1 cellular context compared by ENCODE assay signal in genomic region chr19:21567806-21568205, GRCh38.
A peak's percentile ranks its signal among the peaks of the same experiment; 100 is the strongest.
TF ChIP-seq lines count a peak whose summit lies in the region.

No MANE protein-coding gene starts in this region.

TF ChIP-seq in K562, 482 proteins besides CTCF, POLR2A, EP300 and RAD21 (continued from another document):
- peak; percentile 68; the same call in 1 of the 2 replicates for TF ChIP-seq ZNF592 (IDR thresholded peaks at IDR 0.05)
- TF ChIP-seq DMBX1 (CRISPR knock-in tag; IDR thresholded peaks at IDR 0.05; ENCODE audit: borderline replicate concordance): peak; percentile 73; the same call in 1 of the 2 replicates
- 0 out of 2 replicates have a peak, but pooled peaks have one; percentile 28 for TF ChIP-seq ZNF668 (CRISPR knock-in tag; IDR thresholded peaks at IDR 0.05)
